17 cellular contexts compared by ENCODE assay signal in the genomic region with DNA sequence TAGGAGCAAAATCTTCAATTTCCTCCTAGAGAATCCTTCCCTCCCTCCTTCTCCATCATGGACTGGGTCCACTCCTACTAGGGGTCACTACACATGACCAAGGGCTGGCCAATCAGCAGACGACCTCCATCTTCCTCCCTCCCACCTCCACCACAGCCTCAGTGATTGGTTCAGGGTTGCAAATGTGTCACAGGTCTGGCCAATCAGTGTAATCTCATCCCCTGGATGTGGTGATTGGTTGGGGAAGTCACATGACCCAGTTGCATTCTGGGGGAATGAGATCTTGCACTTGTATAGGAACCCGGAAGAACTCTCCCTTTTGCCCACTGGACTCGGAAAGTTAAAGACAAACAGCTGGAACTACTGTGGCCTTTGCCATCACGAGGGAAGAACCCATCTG.
"Had no signal": no experiment of that assay in that cellular context is flagged by ENCODE, and none has a peak within 500 bp of the region (broad histone marks: within the 10 kb centered on the region; RNA-seq: fewer than 3 reads in every experiment).

No MANE protein-coding gene starts in this region.

- H3K4me1 ChIP-seq: ascending aorta, sigmoid colon, stomach, upper lobe of left lung had no signal

- ATAC-seq: activated CD4-positive, CD25-positive, alpha-beta regulatory T cell treated with anti-CD3 and anti-CD28 coated beads, Interleukin-2, amount 50 U/mL, for 24 hours; activated T-cell treated with anti-CD3 and anti-CD28 coated beads, Interleukin-2, amount 50 U/mL, for 4 hours; left lobe of liver; stimulated activated effector memory CD8-positive, alpha-beta T cell treated with anti-CD3 and anti-CD28 coated beads, Interleukin-12 subunit alpha, Interleukin-12 subunit beta, amount 100 ng/mL, for 72 hours had no signal

- H3K4me3 ChIP-seq: ascending aorta, coronary artery, sigmoid colon, stomach, thoracic aorta, upper lobe of left lung had no signal

- H3K27ac ChIP-seq: ascending aorta, coronary artery, sigmoid colon, stomach, thoracic aorta, upper lobe of left lung had no signal

- DNase-seq: activated CD4-positive, alpha-beta T cell treated with anti-CD3 and anti-CD28 coated beads, Interleukin-2, amount 10 ng/mL, durations not matched to agents 7 days and 5 days; activated CD8-positive, alpha-beta memory T cell treated with anti-CD3 and anti-CD28 coated beads, Interleukin-2, amount 50 U/mL, for 4 hours; activated naive CD4-positive, alpha-beta T cell treated with anti-CD3 and anti-CD28 coated beads for 36 hours; activated T-cell treated with anti-CD3 and anti-CD28 coated beads, Interleukin-2, amount 50 U/mL, for 4 hours; hypothalamus; kidney; nephron progenitor cell; sigmoid colon; stimulated activated CD4-positive, alpha-beta T cell treated with anti-CD3 and anti-CD28 coated beads, Interleukin-4, amount 100 ng/mL, for 24 hours; stomach; upper lobe of left lung had no signal

- H3K27me3 ChIP-seq: ascending aorta, upper lobe of left lung had no signal

- H3K36me3 ChIP-seq: ascending aorta, sigmoid colon, stomach, thoracic aorta, upper lobe of left lung had no signal

- H3K9me3 ChIP-seq: ascending aorta, sigmoid colon, stomach, thoracic aorta, upper lobe of left lung had no signal
